1 cellular context compared by ENCODE assay signal in the genomic region with DNA sequence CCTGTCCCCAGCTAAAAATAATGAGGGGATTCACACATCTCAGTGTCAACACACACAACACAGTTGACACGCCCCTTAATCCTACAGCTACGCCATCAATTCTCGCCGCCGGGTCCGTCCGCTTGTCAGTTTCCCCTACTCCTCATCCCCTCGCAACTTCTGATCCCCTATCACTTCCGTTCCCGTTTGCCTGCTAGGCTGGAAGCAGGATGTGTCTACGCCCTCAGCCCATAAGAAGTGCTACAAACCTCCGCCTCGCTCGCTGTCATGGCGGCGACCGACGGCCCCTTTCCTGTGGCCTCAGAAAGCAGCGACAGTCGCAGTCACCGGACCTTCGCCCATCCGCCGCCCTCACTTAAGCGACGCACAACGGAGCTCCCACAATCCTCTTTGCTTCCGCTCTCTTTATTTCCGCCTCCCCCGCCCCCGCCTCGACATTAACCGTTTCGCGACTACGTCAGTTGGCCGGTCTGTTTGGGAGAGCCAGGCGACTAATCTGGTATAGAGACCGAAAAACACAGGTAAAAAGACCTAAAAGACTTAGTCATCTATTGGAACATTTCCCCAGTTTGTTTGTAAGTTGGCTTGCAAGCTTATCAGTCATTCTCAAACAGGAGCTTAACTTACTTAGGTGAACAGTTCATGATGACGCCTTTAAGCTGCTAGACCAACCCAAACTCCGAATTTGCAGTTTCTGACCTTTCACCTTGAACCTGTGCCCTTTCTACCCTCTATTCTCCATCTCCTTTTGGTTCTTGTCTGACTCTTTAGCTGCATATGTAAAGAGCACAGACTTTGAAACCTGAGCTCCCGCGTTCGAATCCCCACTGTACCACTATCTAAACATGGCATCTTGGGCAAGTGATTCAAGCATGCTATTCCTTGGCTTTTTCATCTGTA.
TF ChIP-seq lines count a peak whose summit lies in the region.

SLC25A53 (minus strand) TSS at position 380 of the 900 bp plus-strand sequence. CDS start 51,752 bp downstream, outside the sequence.

TF ChIP-seq in HepG2, 621 proteins besides CTCF, POLR2A, EP300 and RAD21 (continued from another document and continues in another):
- TF ChIP-seq, protein P1, sequence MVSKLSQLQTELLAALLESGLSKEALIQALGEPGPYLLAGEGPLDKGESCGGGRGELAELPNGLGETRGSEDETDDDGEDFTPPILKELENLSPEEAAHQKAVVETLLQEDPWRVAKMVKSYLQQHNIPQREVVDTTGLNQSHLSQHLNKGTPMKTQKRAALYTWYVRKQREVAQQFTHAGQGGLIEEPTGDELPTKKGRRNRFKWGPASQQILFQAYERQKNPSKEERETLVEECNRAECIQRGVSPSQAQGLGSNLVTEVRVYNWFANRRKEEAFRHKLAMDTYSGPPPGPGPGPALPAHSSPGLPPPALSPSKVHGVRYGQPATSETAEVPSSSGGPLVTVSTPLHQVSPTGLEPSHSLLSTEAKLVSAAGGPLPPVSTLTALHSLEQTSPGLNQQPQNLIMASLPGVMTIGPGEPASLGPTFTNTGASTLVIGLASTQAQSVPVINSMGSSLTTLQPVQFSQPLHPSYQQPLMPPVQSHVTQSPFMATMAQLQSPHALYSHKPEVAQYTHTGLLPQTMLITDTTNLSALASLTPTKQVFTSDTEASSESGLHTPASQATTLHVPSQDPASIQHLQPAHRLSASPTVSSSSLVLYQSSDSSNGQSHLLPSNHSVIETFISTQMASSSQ (IDR thresholded peaks at IDR 0.05; ENCODE audit: low read depth), result no peak
- TF ChIP-seq, protein P1 (CRISPR knock-in tag; IDR thresholded peaks at IDR 0.05; ENCODE audit: borderline replicate concordance), result peak; percentile 32; the same call in 1 of the 2 replicates
- no peak for TF ChIP-seq SMAD3 (CRISPR knock-in tag; IDR thresholded peaks at IDR 0.05)
- no peak for TF ChIP-seq ZNF101 (CRISPR knock-in tag; IDR thresholded peaks at IDR 0.05; ENCODE audit: borderline replicate concordance, low read depth)
- no peak for TF ChIP-seq ZNF749 (CRISPR knock-in tag; IDR thresholded peaks at IDR 0.05; ENCODE audit: borderline replicate concordance)
- TF ChIP-seq, protein P2, sequence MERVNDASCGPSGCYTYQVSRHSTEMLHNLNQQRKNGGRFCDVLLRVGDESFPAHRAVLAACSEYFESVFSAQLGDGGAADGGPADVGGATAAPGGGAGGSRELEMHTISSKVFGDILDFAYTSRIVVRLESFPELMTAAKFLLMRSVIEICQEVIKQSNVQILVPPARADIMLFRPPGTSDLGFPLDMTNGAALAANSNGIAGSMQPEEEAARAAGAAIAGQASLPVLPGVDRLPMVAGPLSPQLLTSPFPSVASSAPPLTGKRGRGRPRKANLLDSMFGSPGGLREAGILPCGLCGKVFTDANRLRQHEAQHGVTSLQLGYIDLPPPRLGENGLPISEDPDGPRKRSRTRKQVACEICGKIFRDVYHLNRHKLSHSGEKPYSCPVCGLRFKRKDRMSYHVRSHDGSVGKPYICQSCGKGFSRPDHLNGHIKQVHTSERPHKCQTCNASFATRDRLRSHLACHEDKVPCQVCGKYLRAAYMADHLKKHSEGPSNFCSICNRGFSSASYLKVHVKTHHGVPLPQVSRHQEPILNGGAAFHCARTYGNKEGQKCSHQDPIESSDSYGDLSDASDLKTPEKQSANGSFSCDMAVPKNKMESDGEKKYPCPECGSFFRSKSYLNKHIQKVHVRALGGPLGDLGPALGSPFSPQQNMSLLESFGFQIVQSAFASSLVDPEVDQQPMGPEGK (CRISPR knock-in tag; IDR thresholded peaks at IDR 0.05), result peak; percentile 85
- no peak for TF ChIP-seq KLF12 (CRISPR knock-in tag; IDR thresholded peaks at IDR 0.05; ENCODE audit: borderline replicate concordance)
- TF ChIP-seq HOXA3 (CRISPR knock-in tag; IDR thresholded peaks at IDR 0.05), result peak; percentile 85
- TF ChIP-seq, protein P3, sequence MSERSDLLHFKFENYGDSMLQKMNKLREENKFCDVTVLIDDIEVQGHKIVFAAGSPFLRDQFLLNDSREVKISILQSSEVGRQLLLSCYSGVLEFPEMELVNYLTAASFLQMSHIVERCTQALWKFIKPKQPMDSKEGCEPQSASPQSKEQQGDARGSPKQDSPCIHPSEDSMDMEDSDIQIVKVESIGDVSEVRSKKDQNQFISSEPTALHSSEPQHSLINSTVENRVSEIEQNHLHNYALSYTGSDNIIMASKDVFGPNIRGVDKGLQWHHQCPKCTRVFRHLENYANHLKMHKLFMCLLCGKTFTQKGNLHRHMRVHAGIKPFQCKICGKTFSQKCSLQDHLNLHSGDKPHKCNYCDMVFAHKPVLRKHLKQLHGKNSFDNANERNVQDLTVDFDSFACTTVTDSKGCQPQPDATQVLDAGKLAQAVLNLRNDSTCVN (CRISPR knock-in tag; IDR thresholded peaks at IDR 0.05; ENCODE audit: borderline replicate concordance), result no peak
- peak; percentile 21; the same call in 1 of the 2 replicates for TF ChIP-seq SUZ12 (IDR thresholded peaks at IDR 0.05; ENCODE audit: low read depth, low read length)
- TF ChIP-seq MIER2 (CRISPR knock-in tag; IDR thresholded peaks at IDR 0.05), result no peak
- TF ChIP-seq ZNF629 (CRISPR knock-in tag; conservative IDR thresholded peaks at IDR 0.05), result no peak
- no peak for TF ChIP-seq ZNF770 (CRISPR knock-in tag; IDR thresholded peaks at IDR 0.05)
- no peak for TF ChIP-seq DNMT3B (CRISPR knock-in tag; conservative IDR thresholded peaks at IDR 0.05)
- peak; percentile 96 for TF ChIP-seq PHF20 (CRISPR knock-in tag; IDR thresholded peaks at IDR 0.05)
- TF ChIP-seq LBX2 (CRISPR knock-in tag; IDR thresholded peaks at IDR 0.05; ENCODE audit: borderline replicate concordance), result no peak
- no peak for TF ChIP-seq ZFP36L2 (CRISPR knock-in tag; IDR thresholded peaks at IDR 0.05)
- TF ChIP-seq, protein P4, sequence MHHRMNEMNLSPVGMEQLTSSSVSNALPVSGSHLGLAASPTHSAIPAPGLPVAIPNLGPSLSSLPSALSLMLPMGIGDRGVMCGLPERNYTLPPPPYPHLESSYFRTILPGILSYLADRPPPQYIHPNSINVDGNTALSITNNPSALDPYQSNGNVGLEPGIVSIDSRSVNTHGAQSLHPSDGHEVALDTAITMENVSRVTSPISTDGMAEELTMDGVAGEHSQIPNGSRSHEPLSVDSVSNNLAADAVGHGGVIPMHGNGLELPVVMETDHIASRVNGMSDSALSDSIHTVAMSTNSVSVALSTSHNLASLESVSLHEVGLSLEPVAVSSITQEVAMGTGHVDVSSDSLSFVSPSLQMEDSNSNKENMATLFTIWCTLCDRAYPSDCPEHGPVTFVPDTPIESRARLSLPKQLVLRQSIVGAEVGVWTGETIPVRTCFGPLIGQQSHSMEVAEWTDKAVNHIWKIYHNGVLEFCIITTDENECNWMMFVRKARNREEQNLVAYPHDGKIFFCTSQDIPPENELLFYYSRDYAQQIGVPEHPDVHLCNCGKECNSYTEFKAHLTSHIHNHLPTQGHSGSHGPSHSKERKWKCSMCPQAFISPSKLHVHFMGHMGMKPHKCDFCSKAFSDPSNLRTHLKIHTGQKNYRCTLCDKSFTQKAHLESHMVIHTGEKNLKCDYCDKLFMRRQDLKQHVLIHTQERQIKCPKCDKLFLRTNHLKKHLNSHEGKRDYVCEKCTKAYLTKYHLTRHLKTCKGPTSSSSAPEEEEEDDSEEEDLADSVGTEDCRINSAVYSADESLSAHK (CRISPR knock-in tag; IDR thresholded peaks at IDR 0.05; ENCODE audit: borderline replicate concordance), result no peak
- no peak for TF ChIP-seq ZBTB1 (CRISPR knock-in tag; IDR thresholded peaks at IDR 0.05; ENCODE audit: borderline replicate concordance)
- 0 out of 2 replicates have a peak, but pooled peaks have one; percentile 26 for TF ChIP-seq GLI4 (CRISPR knock-in tag; IDR thresholded peaks at IDR 0.05; ENCODE audit: borderline replicate concordance)
- TF ChIP-seq CREBL2 (CRISPR knock-in tag; IDR thresholded peaks at IDR 0.05; ENCODE audit: borderline replicate concordance), result no peak
- TF ChIP-seq ZNF557 (CRISPR knock-in tag; IDR thresholded peaks at IDR 0.05), result no peak
- 0 out of 2 replicates have a peak, but pooled peaks have one; percentile 18 for TF ChIP-seq ZBTB38 (CRISPR knock-in tag; IDR thresholded peaks at IDR 0.05)
- no peak for TF ChIP-seq ZNF18 (CRISPR knock-in tag; IDR thresholded peaks at IDR 0.05; ENCODE audit: insufficient replicate concordance)
- TF ChIP-seq TMF1 (CRISPR knock-in tag; IDR thresholded peaks at IDR 0.05; ENCODE audit: low read depth), result no peak
- TF ChIP-seq ZSCAN31 (CRISPR knock-in tag; IDR thresholded peaks at IDR 0.05; ENCODE audit: low read depth), result 0 out of 2 replicates have a peak, but pooled peaks have one; percentile 36
- TF ChIP-seq NR2C2 (CRISPR knock-in tag; IDR thresholded peaks at IDR 0.05; ENCODE audit: borderline replicate concordance), result peak; percentile 93
- TF ChIP-seq ZNF687 (CRISPR knock-in tag; IDR thresholded peaks at IDR 0.05), result peak; percentile 86
- TF ChIP-seq, protein P5, sequence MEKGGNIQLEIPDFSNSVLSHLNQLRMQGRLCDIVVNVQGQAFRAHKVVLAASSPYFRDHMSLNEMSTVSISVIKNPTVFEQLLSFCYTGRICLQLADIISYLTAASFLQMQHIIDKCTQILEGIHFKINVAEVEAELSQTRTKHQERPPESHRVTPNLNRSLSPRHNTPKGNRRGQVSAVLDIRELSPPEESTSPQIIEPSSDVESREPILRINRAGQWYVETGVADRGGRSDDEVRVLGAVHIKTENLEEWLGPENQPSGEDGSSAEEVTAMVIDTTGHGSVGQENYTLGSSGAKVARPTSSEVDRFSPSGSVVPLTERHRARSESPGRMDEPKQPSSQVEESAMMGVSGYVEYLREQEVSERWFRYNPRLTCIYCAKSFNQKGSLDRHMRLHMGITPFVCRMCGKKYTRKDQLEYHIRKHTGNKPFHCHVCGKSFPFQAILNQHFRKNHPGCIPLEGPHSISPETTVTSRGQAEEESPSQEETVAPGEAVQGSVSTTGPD (CRISPR knock-in tag; IDR thresholded peaks at IDR 0.05), result no peak
- no peak for TF ChIP-seq HIVEP1 (CRISPR knock-in tag; IDR thresholded peaks at IDR 0.05)
